1 cellular context compared by ENCODE assay signal in the genomic region with DNA sequence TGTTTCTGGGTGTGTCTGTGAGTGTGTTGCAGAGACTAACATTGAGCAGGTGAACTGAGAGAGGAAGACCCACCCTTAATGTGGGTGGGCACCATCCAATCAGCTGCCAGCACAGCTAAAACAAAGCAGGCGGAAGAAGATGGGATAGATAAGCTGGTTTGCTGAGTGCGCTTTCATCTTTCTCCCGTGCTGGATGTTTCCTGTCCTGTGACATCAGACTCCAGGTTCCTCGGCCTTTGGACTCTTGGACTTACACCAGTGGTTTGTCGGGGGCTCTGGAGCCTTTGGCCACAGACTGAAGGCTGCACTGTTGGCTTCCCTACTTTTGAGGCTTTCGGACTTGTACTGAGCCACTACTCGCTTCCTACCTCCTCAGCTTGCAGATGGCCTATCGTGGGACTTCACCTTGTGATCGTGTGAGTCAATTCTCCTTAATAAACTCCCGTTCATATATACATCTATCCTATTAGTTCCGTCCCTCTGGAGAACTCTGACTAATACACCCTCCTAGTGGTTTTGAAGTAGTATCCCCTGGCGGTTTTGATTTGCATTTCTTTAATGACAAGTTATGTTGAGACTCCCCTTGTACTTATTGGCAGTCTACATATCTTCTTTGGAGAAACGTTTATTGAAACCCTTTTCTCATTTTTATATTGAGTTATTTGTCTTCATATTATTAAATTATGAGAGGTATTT.
TF ChIP-seq lines count a peak whose summit lies in the region.

No MANE protein-coding gene starts in this region.

TF ChIP-seq in H1, 55 proteins besides CTCF, POLR2A, EP300 and RAD21 (continued from another document):
- TF ChIP-seq, protein P1, sequence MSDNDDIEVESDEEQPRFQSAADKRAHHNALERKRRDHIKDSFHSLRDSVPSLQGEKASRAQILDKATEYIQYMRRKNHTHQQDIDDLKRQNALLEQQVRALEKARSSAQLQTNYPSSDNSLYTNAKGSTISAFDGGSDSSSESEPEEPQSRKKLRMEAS (IDR thresholded peaks at IDR 0.05): no peak
- TF ChIP-seq TBP (IDR thresholded peaks at IDR 0.05; ENCODE audit: low read depth, low read length) (no peak), SIX5 (IDR thresholded peaks at IDR 0.05; ENCODE audit: low read depth, low read length) (no peak), KDM5A (IDR thresholded peaks at IDR 0.05; ENCODE audit: low read length) (no peak), POU5F1 (IDR thresholded peaks at IDR 0.05; ENCODE audit: low read depth, low read length) (no peak)
